In the genomic region with DNA sequence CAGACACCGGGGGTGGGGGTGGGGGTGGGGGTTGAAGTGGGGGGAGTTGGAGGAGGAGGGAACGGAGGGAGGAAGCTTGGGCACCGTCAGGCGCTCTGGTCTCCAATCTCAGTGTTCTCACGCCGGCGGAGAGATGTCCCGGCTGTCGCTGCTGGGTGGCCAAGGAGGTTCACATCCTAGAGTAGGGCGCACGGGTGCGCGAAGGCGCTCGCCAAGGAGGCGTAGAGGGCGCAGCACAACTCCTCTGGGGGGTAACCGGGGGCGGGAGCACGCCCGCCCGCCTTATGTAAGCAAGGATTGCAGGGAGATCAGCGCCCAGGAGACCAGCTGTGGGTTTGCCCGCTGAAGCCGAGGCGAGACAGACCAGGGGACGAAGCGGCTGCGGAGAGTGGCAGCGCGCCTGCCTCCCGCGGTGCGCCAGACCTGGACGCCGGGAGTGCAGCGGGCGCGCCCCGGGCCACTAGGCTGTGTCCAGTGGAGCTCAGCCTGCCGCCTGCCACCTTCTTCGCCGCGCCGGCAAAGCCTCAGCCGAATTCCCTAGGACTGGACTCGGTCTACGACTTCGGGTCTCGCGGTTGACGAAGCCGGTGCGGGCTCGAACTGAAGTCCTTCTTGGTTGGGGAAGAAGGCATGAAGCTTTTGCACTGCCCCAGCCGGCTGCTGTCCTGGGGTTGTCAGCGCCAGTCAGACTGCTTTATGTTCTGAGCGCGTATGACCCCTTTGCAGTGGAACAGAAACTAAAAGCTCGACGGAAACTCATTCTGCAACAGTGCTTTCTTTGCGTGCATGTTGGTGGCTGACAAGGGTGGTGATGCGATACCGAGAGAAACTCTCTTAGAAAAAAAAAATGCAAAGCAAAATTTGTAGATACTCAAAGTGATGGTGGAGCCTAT, we compare ENCODE assay signal across 8 cellular contexts. TPM values are rescaled to one million over a fixed set of nuclear protein-coding genes. Genes with fewer than 3 reads are reported as not detected.
DNase-seq lines count a peak whose midpoint lies in the region; ATAC-seq, FAIRE-seq and TF ChIP-seq lines count a peak whose summit lies in the region.

No MANE protein-coding gene starts in this region.

- H3K36me3 Mint-ChIP-seq in CD8-positive, alpha-beta memory T cell: no peaks in the 10 kb centered on the region
- H3K36me3 Mint-ChIP-seq in natural killer cell treated with Interleukin-12 subunit alpha and Interleukin-12 subunit beta and Interleukin-15 and Interleukin-18, amount 100 ng/mL, for 72 hours: no peaks in the 10 kb centered on the region

- peak; percentile 40 for FAIRE-seq in GM19239 (lab: Jason Lieb, UNC)

- H3K4me3 ChIP-seq in CD8-positive, alpha-beta memory T cell (ENCODE audit: low read length): no peak overlapping the region
- H3K4me3 ChIP-seq in foreskin fibroblast (ENCODE audit: low read depth in 1 of 2, low read length in 2 of 2): peak overlapping the region; percentile 44 to 63

- POLR2A ChIA-PET in CD8-positive, alpha-beta memory T cell (lab: Charles Lee): no interaction called here

- no peaks in the 10 kb centered on the region for H3K9me3 ChIP-seq in CD8-positive, alpha-beta memory T cell (ENCODE audit: low read length)

- H3K4me1 Mint-ChIP-seq in CD8-positive, alpha-beta memory T cell: peaks cover 0 to 15% (median 11%) of the 10 kb centered on the region in 3 donors
- H3K4me1 Mint-ChIP-seq in natural killer cell treated with Interleukin-12 subunit alpha and Interleukin-12 subunit beta and Interleukin-15 and Interleukin-18, amount 100 ng/mL, for 72 hours (ENCODE audit: low read depth in 2 of 2): peaks cover 5 to 16% of the 10 kb centered on the region in 2 donors

- DNase-seq in CD8-positive, alpha-beta memory T cell: no peak
- peak; percentile 34 for DNase-seq in GM19239 (ENCODE audit: insufficient read length, low spot score)
- DNase-seq in activated CD4-positive, alpha-beta T cell treated with anti-CD3 and anti-CD28 coated beads, Interleukin-2, amount 50 U/mL, for 48 hours: peak; percentile 14 to 20
- peak; percentile 1 to 43 for DNase-seq in foreskin fibroblast
- peak; percentile 59 for DNase-seq in natural killer cell treated with Interleukin-12 subunit alpha and Interleukin-12 subunit beta and Interleukin-15 and Interleukin-18, amount 100 ng/mL, for 72 hours (ENCODE audit: low spot score)
- no peak for DNase-seq in NCI-H2029 treated with DMSO at 0.1 percent for 48 hours (lab: John Stamatoyannopoulos, UW)
- no peak for DNase-seq in stimulated activated CD4-positive, alpha-beta T cell treated with anti-CD3 and anti-CD28 coated beads, Interleukin-4, amount 100 ng/mL, for 24 hours

- H3K27ac ChIP-seq in CD8-positive, alpha-beta memory T cell (ENCODE audit: low read depth, low read length): no peak overlapping the region

- H3K27me3 ChIP-seq in CD8-positive, alpha-beta memory T cell (ENCODE audit: insufficient read depth, low read length, poor library complexity, severe bottlenecking): peaks cover 5% of the 10 kb centered on the region

- no peaks in the 10 kb centered on the region for H3K36me3 ChIP-seq in CD8-positive, alpha-beta memory T cell (ENCODE audit: insufficient read depth, low read length)

- peaks cover 0 to 10% (median 0%) of the 10 kb centered on the region in 5 donors for H3K9me3 Mint-ChIP-seq in CD8-positive, alpha-beta memory T cell
- H3K9me3 Mint-ChIP-seq in natural killer cell treated with Interleukin-12 subunit alpha and Interleukin-12 subunit beta and Interleukin-15 and Interleukin-18, amount 100 ng/mL, for 72 hours: peaks cover under 1% of the 10 kb centered on the region

- H3K4me3 Mint-ChIP-seq in CD8-positive, alpha-beta memory T cell: peak overlapping the region; percentile 12 to 66 (median 36)
- peak overlapping the region; percentile 78 for H3K4me3 Mint-ChIP-seq in natural killer cell treated with Interleukin-12 subunit alpha and Interleukin-12 subunit beta and Interleukin-15 and Interleukin-18, amount 100 ng/mL, for 72 hours

- no peak overlapping the region for H3K27ac Mint-ChIP-seq in CD8-positive, alpha-beta memory T cell
- H3K27ac Mint-ChIP-seq in natural killer cell treated with Interleukin-12 subunit alpha and Interleukin-12 subunit beta and Interleukin-15 and Interleukin-18, amount 100 ng/mL, for 72 hours: no peak overlapping the region

- H3K4me1 ChIP-seq in CD8-positive, alpha-beta memory T cell (ENCODE audit: insufficient read depth, low read length): no peaks in the 10 kb centered on the region

- CTCF ChIA-PET in CD8-positive, alpha-beta memory T cell (lab: Charles Lee): no interaction called here

- peaks cover 16 to 46% of the 10 kb centered on the region in 2 donors for H3K27me3 Mint-ChIP-seq in CD8-positive, alpha-beta memory T cell
- H3K27me3 Mint-ChIP-seq in natural killer cell treated with Interleukin-12 subunit alpha and Interleukin-12 subunit beta and Interleukin-15 and Interleukin-18, amount 100 ng/mL, for 72 hours: peaks cover 13 to 22% of the 10 kb centered on the region in 2 donors

- no peak for TF ChIP-seq CTCF in foreskin fibroblast (IDR thresholded peaks at IDR 0.05; ENCODE audit: low read depth, low read length)

- peak; percentile 95 for ATAC-seq in HG03280 (IDR thresholded peaks at IDR 0.05; ENCODE audit: unreplicated experiment)
- peak; percentile 69 to 77 for ATAC-seq in natural killer cell treated with Interleukin-12 subunit alpha and Interleukin-12 subunit beta and Interleukin-15 and Interleukin-18, amount 100 ng/mL, for 72 hours

RNA-seq across cellular contexts. Expression of a gene that starts 0.7 kb away (rescaled TPM):
- not detected for total RNA-seq in CD8-positive, alpha-beta memory T cell
- not detected for polyA plus RNA-seq in CD8-positive, alpha-beta memory T cell
- total RNA-seq in natural killer cell treated with Interleukin-12 subunit alpha and Interleukin-12 subunit beta and Interleukin-15 and Interleukin-18, amount 100 ng/mL, for 72 hours: not detected

Comparison
In these comparisons a context has a peak if more than half of its experiments do, and no peak if none do; other contexts are left out.
1. DNase-seq: peak in GM19239 (single experiment), activated CD4-positive, alpha-beta T cell treated with anti-CD3 and anti-CD28 coated beads, Interleukin-2, amount 50 U/mL, for 48 hours (2 of 2), foreskin fibroblast (2 of 2) and natural killer cell treated with Interleukin-12 subunit alpha and Interleukin-12 subunit beta and Interleukin-15 and Interleukin-18, amount 100 ng/mL, for 72 hours (single experiment); none in CD8-positive, alpha-beta memory T cell (0 of 5), NCI-H2029 treated with DMSO at 0.1 percent for 48 hours (single experiment) and stimulated activated CD4-positive, alpha-beta T cell treated with anti-CD3 and anti-CD28 coated beads, Interleukin-4, amount 100 ng/mL, for 24 hours (single experiment).